ENCODE assay signal across 1 cellular context in genomic region chr17:75888484-75888883, GRCh38.
TF ChIP-seq lines count a peak whose summit lies in the region.

No MANE protein-coding gene starts in this region.

TF ChIP-seq in HepG2, 621 proteins besides CTCF, POLR2A, EP300 and RAD21:
- TF ChIP-seq POLR2G (IDR thresholded peaks at IDR 0.05; ENCODE audit: low read depth, low read length), result peak; percentile 38; the same call in 1 of the 2 replicates
- no peak for TF ChIP-seq JDP2 (CRISPR knock-in tag; IDR thresholded peaks at IDR 0.05; ENCODE audit: borderline replicate concordance)
- TF ChIP-seq HNRNPL (IDR thresholded peaks at IDR 0.05; ENCODE audit: low read depth, low read length), result no peak
- TF ChIP-seq NONO (IDR thresholded peaks at IDR 0.05), result no peak
- 0 out of 2 replicates have a peak, but pooled peaks have one; percentile 31 for TF ChIP-seq NONO (CRISPR knock-in tag; conservative IDR thresholded peaks at IDR 0.05)
- TF ChIP-seq NR0B2 (CRISPR knock-in tag; IDR thresholded peaks at IDR 0.05), result no peak
- no peak for TF ChIP-seq CREM (IDR thresholded peaks at IDR 0.05)
- no peak for TF ChIP-seq CREM (CRISPR knock-in tag; IDR thresholded peaks at IDR 0.05)
- no peak for TF ChIP-seq ZNF547 (CRISPR knock-in tag; IDR thresholded peaks at IDR 0.05)
- TF ChIP-seq ZNF446 (CRISPR knock-in tag; IDR thresholded peaks at IDR 0.05), result no peak
- no peak for TF ChIP-seq TEF (CRISPR knock-in tag; IDR thresholded peaks at IDR 0.05)
- TF ChIP-seq AHR (CRISPR knock-in tag; IDR thresholded peaks at IDR 0.05), result peak; percentile 27; the same call in 1 of the 2 replicates
- no peak for TF ChIP-seq ZBTB21 (CRISPR knock-in tag; IDR thresholded peaks at IDR 0.05)
- peak; percentile 90 for TF ChIP-seq AGO2 (optimal IDR thresholded peaks at IDR 0.05; ENCODE audit: low read depth, low read length)
- TF ChIP-seq ZNF747 (CRISPR knock-in tag; IDR thresholded peaks at IDR 0.05; ENCODE audit: borderline replicate concordance), result no peak
- TF ChIP-seq SATB2 (CRISPR knock-in tag; IDR thresholded peaks at IDR 0.05), result no peak
- no peak for TF ChIP-seq AFF4 (CRISPR knock-in tag; IDR thresholded peaks at IDR 0.05)
- TF ChIP-seq TIGD3 (CRISPR knock-in tag; IDR thresholded peaks at IDR 0.05; ENCODE audit: borderline replicate concordance), result no peak
- TF ChIP-seq PAF1 (CRISPR knock-in tag; IDR thresholded peaks at IDR 0.05), result peak; percentile 63; the same call in 1 of the 2 replicates
